Comparison of ENCODE assay signal across 25 cellular contexts in the genomic region with DNA sequence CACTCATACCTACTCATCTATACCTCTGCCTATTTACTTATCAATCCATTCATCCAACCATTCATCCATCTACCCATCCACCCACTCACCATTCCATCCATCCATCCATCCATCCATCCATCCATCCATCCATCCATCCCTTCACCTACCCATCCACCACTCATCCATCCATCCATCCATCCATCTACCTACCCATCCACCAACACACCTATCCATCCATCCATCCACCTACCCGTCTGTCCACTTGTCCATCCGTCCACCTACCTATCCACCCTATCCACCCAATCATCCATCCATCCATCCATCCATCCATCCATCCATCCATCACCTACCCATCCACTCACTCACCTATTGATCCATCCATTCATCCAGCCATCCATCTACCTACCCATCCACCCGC.
"Had no signal": no experiment of that assay in that cellular context is flagged by ENCODE, and none has a peak within 500 bp of the region (broad histone marks: within the 10 kb centered on the region; RNA-seq: fewer than 3 reads in every experiment).

No MANE protein-coding gene starts in this region.

- H3K4me3 ChIP-seq: cardiac muscle cell, coronary artery, lower lobe of right lung, skin epidermis, testis, tibial nerve, upper lobe of left lung had no signal

- ATAC-seq: left ventricle myocardium superior; lower lobe of right lung; natural killer cell treated with Interleukin-12 subunit alpha and Interleukin-12 subunit beta and Interleukin-15 and Interleukin-18, amount 100 ng/mL, for 72 hours; stimulated activated effector memory CD8-positive, alpha-beta T cell treated with anti-CD3 and anti-CD28 coated beads, Interleukin-12 subunit alpha, Interleukin-12 subunit beta, amount 100 ng/mL, for 72 hours; stimulated activated naive CD8-positive, alpha-beta T cell treated with anti-CD3 and anti-CD28 coated beads, Interleukin-15, Interleukin-2, amounts not matched to agents 100 U/mL and 50 U/mL, for 24 hours had no signal

- H3K27me3 ChIP-seq: cardiac muscle cell, testis, tibial nerve, upper lobe of left lung had no signal

- H3K9me3 Mint-ChIP-seq: natural killer cell treated with Interleukin-12 subunit alpha and Interleukin-12 subunit beta and Interleukin-15 and Interleukin-18, amount 100 ng/mL, for 72 hours had no signal

- H3K9ac ChIP-seq: parathyroid adenoma had no signal

- H3K9me3 ChIP-seq: lower lobe of right lung, testis had no signal

- H3K4me1 Mint-ChIP-seq: central memory CD8-positive, alpha-beta T cell; immature natural killer cell; naive B cell; neural crest cell; stimulated activated effector memory CD8-positive, alpha-beta T cell treated with anti-CD3 and anti-CD28 coated beads, Interleukin-12 subunit alpha, Interleukin-12 subunit beta, amount 100 ng/mL, for 72 hours had no signal

- H3K27ac Mint-ChIP-seq: immature natural killer cell; natural killer cell treated with Interleukin-12 subunit alpha and Interleukin-12 subunit beta and Interleukin-15 and Interleukin-18, amount 100 ng/mL, for 72 hours; progenitor cell of endocrine pancreas; stimulated activated effector memory CD8-positive, alpha-beta T cell treated with anti-CD3 and anti-CD28 coated beads, Interleukin-12 subunit alpha, Interleukin-12 subunit beta, amount 100 ng/mL, for 72 hours had no signal

- H3K27ac ChIP-seq: cardiac muscle cell, coronary artery, lower lobe of right lung, parathyroid adenoma, skin epidermis, testis, tibial nerve, upper lobe of left lung had no signal

- H3K36me3 ChIP-seq: cardiac muscle cell, lower lobe of right lung, tibial nerve, upper lobe of left lung had no signal

- H3K4me3 Mint-ChIP-seq: central memory CD8-positive, alpha-beta T cell; immature natural killer cell; naive B cell; natural killer cell treated with Interleukin-12 subunit alpha and Interleukin-12 subunit beta and Interleukin-15 and Interleukin-18, amount 100 ng/mL, for 72 hours; neural crest cell; stimulated activated effector memory CD8-positive, alpha-beta T cell treated with anti-CD3 and anti-CD28 coated beads, Interleukin-12 subunit alpha, Interleukin-12 subunit beta, amount 100 ng/mL, for 72 hours had no signal

- H2AFZ ChIP-seq: parathyroid adenoma had no signal

- H3K79me2 ChIP-seq: parathyroid adenoma had no signal

- DNase-seq: dermis blood vessel endothelial cell; effector memory CD4-positive, alpha-beta T cell; hypothalamus; immature natural killer cell; left ventricle myocardium superior; lower lobe of right lung; naive B cell; stimulated activated CD4-positive, alpha-beta T cell treated with anti-CD3 and anti-CD28 coated beads, Interleukin-15, amount 100 ng/mL, for 24 hours; stimulated activated CD4-positive, alpha-beta T cell treated with anti-CD3 and anti-CD28 coated beads, Interleukin-4, amount 100 ng/mL, for 24 hours; stimulated activated naive CD8-positive, alpha-beta T cell treated with anti-CD3 and anti-CD28 coated beads, Interleukin-15, Interleukin-2, amounts not matched to agents 100 U/mL and 50 U/mL, for 24 hours; substantia nigra; testis; upper lobe of left lung had no signal

- H3K4me1 ChIP-seq: lower lobe of right lung, parathyroid adenoma, testis, tibial nerve, upper lobe of left lung had no signal

- H3K36me3 Mint-ChIP-seq: natural killer cell treated with Interleukin-12 subunit alpha and Interleukin-12 subunit beta and Interleukin-15 and Interleukin-18, amount 100 ng/mL, for 72 hours; stimulated activated effector memory CD8-positive, alpha-beta T cell treated with anti-CD3 and anti-CD28 coated beads, Interleukin-12 subunit alpha, Interleukin-12 subunit beta, amount 100 ng/mL, for 72 hours had no signal

- FAIRE-seq: frontal cortex, keratinocyte had no signal
